In the genomic region with DNA sequence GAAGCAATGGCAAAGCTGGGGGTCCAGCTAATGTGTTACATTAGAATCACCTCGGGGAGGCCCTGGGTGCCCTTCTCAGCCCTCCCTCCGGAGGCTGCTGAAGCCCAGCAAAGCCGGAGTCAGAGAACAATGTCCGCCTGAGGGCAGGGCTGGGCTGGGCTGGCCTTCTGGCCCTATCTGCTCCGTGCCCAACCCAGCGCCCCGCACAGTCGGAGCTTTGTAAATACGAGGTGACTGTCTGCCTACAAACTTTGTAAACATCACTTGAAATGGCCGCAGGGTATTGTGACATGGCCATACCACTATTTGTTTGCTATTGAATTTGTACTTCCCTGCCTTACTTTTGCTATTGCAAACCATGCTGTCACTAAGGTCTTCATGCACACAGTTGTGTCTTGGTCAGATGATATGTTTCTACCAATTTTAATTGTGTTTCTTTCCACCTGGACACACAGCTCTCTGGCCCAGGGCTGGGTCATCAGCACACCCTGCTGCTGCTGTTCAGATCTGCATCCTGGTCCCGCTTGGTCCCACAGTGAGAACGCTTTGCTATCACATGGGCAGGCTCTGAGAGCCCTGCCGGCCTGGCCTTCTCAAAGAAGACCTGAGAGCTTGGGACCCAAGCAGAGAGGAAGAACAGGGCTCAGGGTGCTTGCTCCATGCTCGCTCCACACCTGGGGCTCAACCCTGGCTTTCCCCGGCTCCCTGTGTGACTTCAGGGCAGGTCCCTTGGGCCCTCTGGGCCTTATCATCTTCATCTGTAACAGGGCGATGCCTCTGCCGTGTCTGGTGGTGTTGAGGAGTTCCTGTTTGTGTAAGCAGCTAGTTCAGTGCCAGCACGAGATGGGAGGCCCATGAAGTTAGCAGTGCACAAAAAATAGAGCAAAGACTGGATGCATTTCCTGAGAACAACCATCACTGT, we compare ENCODE assay signal across 1 cellular context.
TF ChIP-seq lines count a peak whose summit lies in the region.

No MANE protein-coding gene starts in this region.

TF ChIP-seq in HepG2, 621 proteins besides CTCF, POLR2A, EP300 and RAD21 (continued from another document and continues in another):
- TF ChIP-seq, protein P1, sequence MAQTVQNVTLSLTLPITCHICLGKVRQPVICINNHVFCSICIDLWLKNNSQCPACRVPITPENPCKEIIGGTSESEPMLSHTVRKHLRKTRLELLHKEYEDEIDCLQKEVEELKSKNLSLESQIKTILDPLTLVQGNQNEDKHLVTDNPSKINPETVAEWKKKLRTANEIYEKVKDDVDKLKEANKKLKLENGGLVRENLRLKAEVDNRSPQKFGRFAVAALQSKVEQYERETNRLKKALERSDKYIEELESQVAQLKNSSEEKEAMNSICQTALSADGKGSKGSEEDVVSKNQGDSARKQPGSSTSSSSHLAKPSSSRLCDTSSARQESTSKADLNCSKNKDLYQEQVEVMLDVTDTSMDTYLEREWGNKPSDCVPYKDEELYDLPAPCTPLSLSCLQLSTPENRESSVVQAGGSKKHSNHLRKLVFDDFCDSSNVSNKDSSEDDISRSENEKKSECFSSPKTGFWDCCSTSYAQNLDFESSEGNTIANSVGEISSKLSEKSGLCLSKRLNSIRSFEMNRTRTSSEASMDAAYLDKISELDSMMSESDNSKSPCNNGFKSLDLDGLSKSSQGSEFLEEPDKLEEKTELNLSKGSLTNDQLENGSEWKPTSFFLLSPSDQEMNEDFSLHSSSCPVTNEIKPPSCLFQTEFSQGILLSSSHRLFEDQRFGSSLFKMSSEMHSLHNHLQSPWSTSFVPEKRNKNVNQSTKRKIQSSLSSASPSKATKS (CRISPR knock-in tag; IDR thresholded peaks at IDR 0.05), result 0 out of 2 replicates have a peak, but pooled peaks have one; percentile 63
- no peak for TF ChIP-seq ZBTB3 (CRISPR knock-in tag; IDR thresholded peaks at IDR 0.05; ENCODE audit: borderline replicate concordance, low read depth)
- TF ChIP-seq NR2C2 (CRISPR knock-in tag; IDR thresholded peaks at IDR 0.05; ENCODE audit: borderline replicate concordance), result no peak; the same call in 1 of the 2 replicates
- TF ChIP-seq, protein P2, sequence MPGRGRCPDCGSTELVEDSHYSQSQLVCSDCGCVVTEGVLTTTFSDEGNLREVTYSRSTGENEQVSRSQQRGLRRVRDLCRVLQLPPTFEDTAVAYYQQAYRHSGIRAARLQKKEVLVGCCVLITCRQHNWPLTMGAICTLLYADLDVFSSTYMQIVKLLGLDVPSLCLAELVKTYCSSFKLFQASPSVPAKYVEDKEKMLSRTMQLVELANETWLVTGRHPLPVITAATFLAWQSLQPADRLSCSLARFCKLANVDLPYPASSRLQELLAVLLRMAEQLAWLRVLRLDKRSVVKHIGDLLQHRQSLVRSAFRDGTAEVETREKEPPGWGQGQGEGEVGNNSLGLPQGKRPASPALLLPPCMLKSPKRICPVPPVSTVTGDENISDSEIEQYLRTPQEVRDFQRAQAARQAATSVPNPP (CRISPR knock-in tag; IDR thresholded peaks at IDR 0.05), result peak; percentile 85; the same call in 1 of the 2 replicates
- TF ChIP-seq, protein P3, sequence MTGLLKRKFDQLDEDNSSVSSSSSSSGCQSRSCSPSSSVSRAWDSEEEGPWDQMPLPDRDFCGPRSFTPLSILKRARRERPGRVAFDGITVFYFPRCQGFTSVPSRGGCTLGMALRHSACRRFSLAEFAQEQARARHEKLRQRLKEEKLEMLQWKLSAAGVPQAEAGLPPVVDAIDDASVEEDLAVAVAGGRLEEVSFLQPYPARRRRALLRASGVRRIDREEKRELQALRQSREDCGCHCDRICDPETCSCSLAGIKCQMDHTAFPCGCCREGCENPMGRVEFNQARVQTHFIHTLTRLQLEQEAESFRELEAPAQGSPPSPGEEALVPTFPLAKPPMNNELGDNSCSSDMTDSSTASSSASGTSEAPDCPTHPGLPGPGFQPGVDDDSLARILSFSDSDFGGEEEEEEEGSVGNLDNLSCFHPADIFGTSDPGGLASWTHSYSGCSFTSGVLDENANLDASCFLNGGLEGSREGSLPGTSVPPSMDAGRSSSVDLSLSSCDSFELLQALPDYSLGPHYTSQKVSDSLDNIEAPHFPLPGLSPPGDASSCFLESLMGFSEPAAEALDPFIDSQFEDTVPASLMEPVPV (CRISPR knock-in tag; IDR thresholded peaks at IDR 0.05), result no peak; the same call in 1 of the 2 replicates
- peak; percentile 65 for TF ChIP-seq PHF8 (CRISPR knock-in tag; IDR thresholded peaks at IDR 0.05)
- peak; percentile 75 for TF ChIP-seq ZMAT3 (CRISPR knock-in tag; conservative IDR thresholded peaks at IDR 0.05)
- no peak for TF ChIP-seq TBP (CRISPR knock-in tag; IDR thresholded peaks at IDR 0.05)
- TF ChIP-seq ZNF615 (CRISPR knock-in tag; IDR thresholded peaks at IDR 0.05; ENCODE audit: borderline replicate concordance), result peak; percentile 56; the same call in 1 of the 2 replicates
- TF ChIP-seq HNF4G (IDR thresholded peaks at IDR 0.05; ENCODE audit: borderline replicate concordance, low read depth, low read length), result no peak; the same call in 1 of the 2 replicates
- TF ChIP-seq HNF4G (CRISPR knock-in tag; IDR thresholded peaks at IDR 0.05; ENCODE audit: borderline replicate concordance, low read depth), result peak; percentile 41; the same call in 1 of the 2 replicates
- TF ChIP-seq ZNF24 (IDR thresholded peaks at IDR 0.05), result 0 out of 2 replicates have a peak, but pooled peaks have one; percentile 32
- TF ChIP-seq MED13 (CRISPR knock-in tag; IDR thresholded peaks at IDR 0.05), result peak; percentile 71; the same call in 1 of the 2 replicates
- peak; percentile 82 for TF ChIP-seq THAP11 (CRISPR knock-in tag; IDR thresholded peaks at IDR 0.05)
- TF ChIP-seq TOE1 (CRISPR knock-in tag; IDR thresholded peaks at IDR 0.05), result no peak; the same call in 1 of the 2 replicates
- TF ChIP-seq ZNF7 (CRISPR knock-in tag; IDR thresholded peaks at IDR 0.05), result peak; percentile 94
- TF ChIP-seq, protein P4, sequence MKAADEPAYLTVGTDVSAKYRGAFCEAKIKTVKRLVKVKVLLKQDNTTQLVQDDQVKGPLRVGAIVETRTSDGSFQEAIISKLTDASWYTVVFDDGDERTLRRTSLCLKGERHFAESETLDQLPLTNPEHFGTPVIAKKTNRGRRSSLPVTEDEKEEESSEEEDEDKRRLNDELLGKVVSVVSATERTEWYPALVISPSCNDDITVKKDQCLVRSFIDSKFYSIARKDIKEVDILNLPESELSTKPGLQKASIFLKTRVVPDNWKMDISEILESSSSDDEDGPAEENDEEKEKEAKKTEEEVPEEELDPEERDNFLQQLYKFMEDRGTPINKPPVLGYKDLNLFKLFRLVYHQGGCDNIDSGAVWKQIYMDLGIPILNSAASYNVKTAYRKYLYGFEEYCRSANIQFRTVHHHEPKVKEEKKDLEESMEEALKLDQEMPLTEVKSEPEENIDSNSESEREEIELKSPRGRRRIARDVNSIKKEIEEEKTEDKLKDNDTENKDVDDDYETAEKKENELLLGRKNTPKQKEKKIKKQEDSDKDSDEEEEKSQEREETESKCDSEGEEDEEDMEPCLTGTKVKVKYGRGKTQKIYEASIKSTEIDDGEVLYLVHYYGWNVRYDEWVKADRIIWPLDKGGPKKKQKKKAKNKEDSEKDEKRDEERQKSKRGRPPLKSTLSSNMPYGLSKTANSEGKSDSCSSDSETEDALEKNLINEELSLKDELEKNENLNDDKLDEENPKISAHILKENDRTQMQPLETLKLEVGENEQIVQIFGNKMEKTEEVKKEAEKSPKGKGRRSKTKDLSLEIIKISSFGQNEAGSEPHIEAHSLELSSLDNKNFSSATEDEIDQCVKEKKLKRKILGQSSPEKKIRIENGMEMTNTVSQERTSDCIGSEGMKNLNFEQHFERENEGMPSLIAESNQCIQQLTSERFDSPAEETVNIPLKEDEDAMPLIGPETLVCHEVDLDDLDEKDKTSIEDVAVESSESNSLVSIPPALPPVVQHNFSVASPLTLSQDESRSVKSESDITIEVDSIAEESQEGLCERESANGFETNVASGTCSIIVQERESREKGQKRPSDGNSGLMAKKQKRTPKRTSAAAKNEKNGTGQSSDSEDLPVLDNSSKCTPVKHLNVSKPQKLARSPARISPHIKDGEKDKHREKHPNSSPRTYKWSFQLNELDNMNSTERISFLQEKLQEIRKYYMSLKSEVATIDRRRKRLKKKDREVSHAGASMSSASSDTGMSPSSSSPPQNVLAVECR (CRISPR knock-in tag; IDR thresholded peaks at IDR 0.05; ENCODE audit: borderline replicate concordance), result peak; percentile 89; the same call in 1 of the 2 replicates
- TF ChIP-seq JARID2 (CRISPR knock-in tag; IDR thresholded peaks at IDR 0.05; ENCODE audit: insufficient replicate concordance), result no peak
- TF ChIP-seq NCOR1 (IDR thresholded peaks at IDR 0.05; ENCODE audit: borderline replicate concordance, low read length), result peak; percentile 89; the same call in 1 of the 2 replicates
- TF ChIP-seq NR2F2 (IDR thresholded peaks at IDR 0.05; ENCODE audit: borderline replicate concordance, low read depth), result no peak
- TF ChIP-seq, protein P5, sequence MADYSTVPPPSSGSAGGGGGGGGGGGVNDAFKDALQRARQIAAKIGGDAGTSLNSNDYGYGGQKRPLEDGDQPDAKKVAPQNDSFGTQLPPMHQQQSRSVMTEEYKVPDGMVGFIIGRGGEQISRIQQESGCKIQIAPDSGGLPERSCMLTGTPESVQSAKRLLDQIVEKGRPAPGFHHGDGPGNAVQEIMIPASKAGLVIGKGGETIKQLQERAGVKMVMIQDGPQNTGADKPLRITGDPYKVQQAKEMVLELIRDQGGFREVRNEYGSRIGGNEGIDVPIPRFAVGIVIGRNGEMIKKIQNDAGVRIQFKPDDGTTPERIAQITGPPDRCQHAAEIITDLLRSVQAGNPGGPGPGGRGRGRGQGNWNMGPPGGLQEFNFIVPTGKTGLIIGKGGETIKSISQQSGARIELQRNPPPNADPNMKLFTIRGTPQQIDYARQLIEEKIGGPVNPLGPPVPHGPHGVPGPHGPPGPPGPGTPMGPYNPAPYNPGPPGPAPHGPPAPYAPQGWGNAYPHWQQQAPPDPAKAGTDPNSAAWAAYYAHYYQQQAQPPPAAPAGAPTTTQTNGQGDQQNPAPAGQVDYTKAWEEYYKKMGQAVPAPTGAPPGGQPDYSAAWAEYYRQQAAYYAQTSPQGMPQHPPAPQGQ (CRISPR knock-in tag; IDR thresholded peaks at IDR 0.05; ENCODE audit: borderline replicate concordance), result no peak
- TF ChIP-seq ZFYVE20 (CRISPR knock-in tag; IDR thresholded peaks at IDR 0.05; ENCODE audit: borderline replicate concordance, low read depth), result no peak
- TF ChIP-seq HIVEP1 (CRISPR knock-in tag; IDR thresholded peaks at IDR 0.05), result peak; percentile 69
- TF ChIP-seq PCBP2 (optimal IDR thresholded peaks at IDR 0.05; ENCODE audit: low read depth, low read length, poor library complexity, severe bottlenecking), result no peak
- peak; percentile 93 for TF ChIP-seq MXD4 (CRISPR knock-in tag; IDR thresholded peaks at IDR 0.05)
- TF ChIP-seq TBL1XR1 (IDR thresholded peaks at IDR 0.05; ENCODE audit: borderline replicate concordance, low read length, partially characterized antibody), result no peak
- peak; percentile 69; the same call in 1 of the 2 replicates for TF ChIP-seq KLF11 (CRISPR knock-in tag; IDR thresholded peaks at IDR 0.05)
- TF ChIP-seq, protein P6, sequence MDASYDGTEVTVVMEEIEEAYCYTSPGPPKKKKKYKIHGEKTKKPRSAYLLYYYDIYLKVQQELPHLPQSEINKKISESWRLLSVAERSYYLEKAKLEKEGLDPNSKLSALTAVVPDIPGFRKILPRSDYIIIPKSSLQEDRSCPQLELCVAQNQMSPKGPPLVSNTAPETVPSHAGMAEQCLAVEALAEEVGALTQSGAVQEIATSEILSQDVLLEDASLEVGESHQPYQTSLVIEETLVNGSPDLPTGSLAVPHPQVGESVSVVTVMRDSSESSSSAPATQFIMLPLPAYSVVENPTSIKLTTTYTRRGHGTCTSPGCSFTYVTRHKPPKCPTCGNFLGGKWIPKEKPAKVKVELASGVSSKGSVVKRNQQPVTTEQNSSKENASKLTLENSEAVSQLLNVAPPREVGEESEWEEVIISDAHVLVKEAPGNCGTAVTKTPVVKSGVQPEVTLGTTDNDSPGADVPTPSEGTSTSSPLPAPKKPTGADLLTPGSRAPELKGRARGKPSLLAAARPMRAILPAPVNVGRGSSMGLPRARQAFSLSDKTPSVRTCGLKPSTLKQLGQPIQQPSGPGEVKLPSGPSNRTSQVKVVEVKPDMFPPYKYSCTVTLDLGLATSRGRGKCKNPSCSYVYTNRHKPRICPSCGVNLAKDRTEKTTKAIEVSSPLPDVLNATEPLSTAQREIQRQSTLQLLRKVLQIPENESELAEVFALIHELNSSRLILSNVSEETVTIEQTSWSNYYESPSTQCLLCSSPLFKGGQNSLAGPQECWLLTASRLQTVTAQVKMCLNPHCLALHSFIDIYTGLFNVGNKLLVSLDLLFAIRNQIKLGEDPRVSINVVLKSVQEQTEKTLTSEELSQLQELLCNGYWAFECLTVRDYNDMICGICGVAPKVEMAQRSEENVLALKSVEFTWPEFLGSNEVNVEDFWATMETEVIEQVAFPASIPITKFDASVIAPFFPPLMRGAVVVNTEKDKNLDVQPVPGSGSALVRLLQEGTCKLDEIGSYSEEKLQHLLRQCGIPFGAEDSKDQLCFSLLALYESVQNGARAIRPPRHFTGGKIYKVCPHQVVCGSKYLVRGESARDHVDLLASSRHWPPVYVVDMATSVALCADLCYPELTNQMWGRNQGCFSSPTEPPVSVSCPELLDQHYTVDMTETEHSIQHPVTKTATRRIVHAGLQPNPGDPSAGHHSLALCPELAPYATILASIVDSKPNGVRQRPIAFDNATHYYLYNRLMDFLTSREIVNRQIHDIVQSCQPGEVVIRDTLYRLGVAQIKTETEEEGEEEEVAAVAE (CRISPR knock-in tag; IDR thresholded peaks at IDR 0.05; ENCODE audit: borderline replicate concordance), result peak; percentile 66; the same call in 1 of the 2 replicates
- TF ChIP-seq GATAD2A (CRISPR knock-in tag; IDR thresholded peaks at IDR 0.05), result peak; percentile 94
- TF ChIP-seq, protein P7, sequence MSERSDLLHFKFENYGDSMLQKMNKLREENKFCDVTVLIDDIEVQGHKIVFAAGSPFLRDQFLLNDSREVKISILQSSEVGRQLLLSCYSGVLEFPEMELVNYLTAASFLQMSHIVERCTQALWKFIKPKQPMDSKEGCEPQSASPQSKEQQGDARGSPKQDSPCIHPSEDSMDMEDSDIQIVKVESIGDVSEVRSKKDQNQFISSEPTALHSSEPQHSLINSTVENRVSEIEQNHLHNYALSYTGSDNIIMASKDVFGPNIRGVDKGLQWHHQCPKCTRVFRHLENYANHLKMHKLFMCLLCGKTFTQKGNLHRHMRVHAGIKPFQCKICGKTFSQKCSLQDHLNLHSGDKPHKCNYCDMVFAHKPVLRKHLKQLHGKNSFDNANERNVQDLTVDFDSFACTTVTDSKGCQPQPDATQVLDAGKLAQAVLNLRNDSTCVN (CRISPR knock-in tag; IDR thresholded peaks at IDR 0.05; ENCODE audit: borderline replicate concordance), result no peak; the same call in 1 of the 2 replicates
- peak; percentile 96 for TF ChIP-seq SOX5 (CRISPR knock-in tag; IDR thresholded peaks at IDR 0.05; ENCODE audit: borderline replicate concordance)
- TF ChIP-seq, protein P8, sequence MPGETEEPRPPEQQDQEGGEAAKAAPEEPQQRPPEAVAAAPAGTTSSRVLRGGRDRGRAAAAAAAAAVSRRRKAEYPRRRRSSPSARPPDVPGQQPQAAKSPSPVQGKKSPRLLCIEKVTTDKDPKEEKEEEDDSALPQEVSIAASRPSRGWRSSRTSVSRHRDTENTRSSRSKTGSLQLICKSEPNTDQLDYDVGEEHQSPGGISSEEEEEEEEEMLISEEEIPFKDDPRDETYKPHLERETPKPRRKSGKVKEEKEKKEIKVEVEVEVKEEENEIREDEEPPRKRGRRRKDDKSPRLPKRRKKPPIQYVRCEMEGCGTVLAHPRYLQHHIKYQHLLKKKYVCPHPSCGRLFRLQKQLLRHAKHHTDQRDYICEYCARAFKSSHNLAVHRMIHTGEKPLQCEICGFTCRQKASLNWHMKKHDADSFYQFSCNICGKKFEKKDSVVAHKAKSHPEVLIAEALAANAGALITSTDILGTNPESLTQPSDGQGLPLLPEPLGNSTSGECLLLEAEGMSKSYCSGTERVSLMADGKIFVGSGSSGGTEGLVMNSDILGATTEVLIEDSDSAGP (CRISPR knock-in tag; IDR thresholded peaks at IDR 0.05; ENCODE audit: borderline replicate concordance), result peak; percentile 85
- no peak for TF ChIP-seq ZNF10 (CRISPR knock-in tag; IDR thresholded peaks at IDR 0.05; ENCODE audit: borderline replicate concordance, low read depth)
- peak; percentile 92 for TF ChIP-seq PITX1 (CRISPR knock-in tag; IDR thresholded peaks at IDR 0.05)
